ENCODE assay signal across 14 cellular contexts in the genomic region with DNA sequence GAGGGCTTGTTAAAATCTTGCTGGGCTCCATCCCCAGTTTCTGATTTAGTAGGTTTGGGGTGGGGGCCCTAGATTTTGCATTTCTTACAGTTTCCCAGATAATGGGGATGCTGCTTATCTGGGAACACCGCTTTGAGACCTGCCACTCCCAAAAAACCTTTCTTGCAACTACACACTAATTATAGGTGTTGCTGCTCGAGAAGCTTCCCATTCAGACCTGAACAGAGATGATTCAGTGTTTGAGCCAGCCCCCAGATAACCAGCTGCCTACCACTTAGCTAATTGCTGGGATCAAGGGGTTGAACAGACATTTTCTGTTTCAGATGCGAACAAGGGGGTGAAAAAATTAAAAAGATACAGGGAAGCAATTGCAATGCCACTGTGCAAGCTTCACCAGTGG.
DNase-seq lines count a peak whose midpoint lies in the region; TF ChIP-seq lines count a peak whose summit lies in the region.
"Had no signal": no experiment of that assay in that cellular context is flagged by ENCODE, and none has a peak within 500 bp of the region (broad histone marks: within the 10 kb centered on the region; RNA-seq: fewer than 3 reads in every experiment).

No MANE protein-coding gene starts in this region.

- H3K4me2 ChIP-seq in trophoblast cell (ENCODE audit: low read length): no peak overlapping the region
- no peak overlapping the region for H3K4me2 ChIP-seq in PC-9

- H3F3A ChIP-seq in PC-9 (ENCODE audit: insufficient read depth, low read depth): no peaks in the 10 kb centered on the region

- H3K14ac ChIP-seq in trophoblast cell (ENCODE audit: low read length): peak overlapping the region; percentile 95

- no peak overlapping the region for H3K27ac ChIP-seq in HEK293 (ENCODE audit: extremely low read depth, low read depth, low read length)
- H3K27ac ChIP-seq in trophoblast cell (ENCODE audit: low read depth, low read length): peak overlapping the region; percentile 79
- no peak overlapping the region for H3K27ac ChIP-seq in PC-9

- H3K4me3 ChIP-seq in HEK293 (ENCODE audit: low read depth, low read length): no peak overlapping the region
- H3K4me3 ChIP-seq in trophoblast cell (ENCODE audit: low read depth, low read length): no peak overlapping the region
- no peak overlapping the region for H3K4me3 ChIP-seq in PC-9
- H3K4me3 ChIP-seq: Peyer's patch had no signal

- H2BK12ac ChIP-seq in trophoblast cell (ENCODE audit: low read length): peak overlapping the region; percentile 97

- peak; percentile 16 for DNase-seq in COR-L47 (lab: John Stamatoyannopoulos, UW)
- DNase-seq in NCI-H748 (lab: John Stamatoyannopoulos, UW; ENCODE audit: unreplicated experiment): peak; percentile 72
- no peak for DNase-seq in trophoblast cell
- no peak for DNase-seq in KBM-7
- no peak for DNase-seq in SW480 (ENCODE audit: low spot score)
- no peak for DNase-seq in PC-9
- DNase-seq: ACHN; CD4-positive, alpha-beta T cell; GF-D8; NCI-H1930; NCI-H526; Peyer's patch; SHP77 had no signal

- TF ChIP-seq CTCF in HEK293 (tag by site-specific recombination; IDR thresholded peaks at IDR 0.05): no peak
- TF ChIP-seq CTCF in PC-9 (conservative IDR thresholded peaks at IDR 0.05): no peak

- H4K20me1 ChIP-seq in PC-9 (ENCODE audit: insufficient read depth): no peaks in the 10 kb centered on the region

- H3K4me1 ChIP-seq in HEK293 (ENCODE audit: control insufficient read depth, insufficient read depth, low read length) (peaks cover 4% of the 10 kb centered on the region), trophoblast cell (ENCODE audit: control insufficient read depth in 1 of 2, insufficient read depth in 2 of 2, low read length in 2 of 2) (peaks cover 12 to 23% of the 10 kb centered on the region in 2 experiments), PC-9 (replicated peaks; ENCODE audit: insufficient read depth) (peaks cover 17% of the 10 kb centered on the region)
- H3K4me1 ChIP-seq: Peyer's patch had no signal

- H4K8ac ChIP-seq in trophoblast cell (ENCODE audit: low read depth, low read length): peak overlapping the region; percentile 94

- H2AFZ ChIP-seq in trophoblast cell (ENCODE audit: insufficient read depth, low read length, poor library complexity) (no peak overlapping the region), PC-9 (no peak overlapping the region)

- no peak overlapping the region for H3K9ac ChIP-seq in trophoblast cell (ENCODE audit: low read length)

- no peaks in the 10 kb centered on the region for H3K36me3 ChIP-seq in HEK293 (ENCODE audit: control insufficient read depth in 2 of 2, insufficient read depth in 1 of 2, low read length in 2 of 2)
- H3K36me3 ChIP-seq in trophoblast cell (ENCODE audit: control insufficient read depth in 1 of 2, insufficient read depth in 2 of 2, low read length in 2 of 2): no peaks in the 10 kb centered on the region
- H3K36me3 ChIP-seq in PC-9 (ENCODE audit: low read depth): no peaks in the 10 kb centered on the region
- H3K36me3 ChIP-seq: Peyer's patch had no signal

- no peaks in the 10 kb centered on the region for H3K9me2 ChIP-seq in PC-9 (ENCODE audit: insufficient read depth)

- peak overlapping the region; percentile 100 for H2AK5ac ChIP-seq in trophoblast cell (ENCODE audit: low read length)

- H3K27me3 ChIP-seq in trophoblast cell (ENCODE audit: insufficient read depth, low read length): no peaks in the 10 kb centered on the region
- no peaks in the 10 kb centered on the region for H3K27me3 ChIP-seq in PC-9 (ENCODE audit: insufficient read depth, low read depth)
- H3K27me3 ChIP-seq: Peyer's patch had no signal

- H3K79me1 ChIP-seq in trophoblast cell (ENCODE audit: low read length): peaks cover 37% of the 10 kb centered on the region

- intact Hi-C loops in PC-9 (cut with micrococcal nuclease; ENCODE audit: unreplicated experiment): no loop called here

- BruUV-seq in PC-9 (replicated peaks; lab: Mats Ljungman, UMichigan): no TSS peak

- peak overlapping the region; percentile 97 for H4K91ac ChIP-seq in trophoblast cell (ENCODE audit: low read depth, low read length)

- H3K18ac ChIP-seq in trophoblast cell (ENCODE audit: low read length): peak overlapping the region; percentile 88

- POLR2A ChIA-PET in HEK293 (lab: Yijun Ruan, JAX) (no interaction called here), PC-9 (lab: Charles Lee; ENCODE audit: unreplicated experiment) (interaction anchor here (0.8 kb wide), 1 partner anchor 206 kb away, joined by 9 read pairs; no protein-coding TSS in a partner anchor)

- peaks cover 4% of the 10 kb centered on the region for H3K79me2 ChIP-seq in trophoblast cell (ENCODE audit: control insufficient read depth, insufficient read depth, low read length, poor library complexity)
- H3K79me2 ChIP-seq in PC-9 (ENCODE audit: low read depth): no peaks in the 10 kb centered on the region

- H3K4ac ChIP-seq in trophoblast cell (ENCODE audit: low read depth, low read length): peak overlapping the region; percentile 42

- peak overlapping the region; percentile 99 for H2BK120ac ChIP-seq in trophoblast cell (ENCODE audit: insufficient read depth, low read length, poor library complexity)

- no peak overlapping the region for H3K23ac ChIP-seq in trophoblast cell (ENCODE audit: low read length)

- CTCF ChIA-PET in HEK293 (lab: Yijun Ruan, JAX): interaction anchor here (0.5 kb wide), 1 partner anchor 454 kb away, joined by 3 read pairs; no protein-coding TSS in a partner anchor
- CTCF ChIA-PET in PC-9 (lab: Charles Lee): no interaction called here

- peak overlapping the region; percentile 70 for H4K12ac ChIP-seq in trophoblast cell (ENCODE audit: low read depth, low read length)

- H3K9me3 ChIP-seq in HEK293 (ENCODE audit: control insufficient read depth, insufficient read depth, low read depth, low read length): no peaks in the 10 kb centered on the region
- H3K9me3 ChIP-seq in trophoblast cell (ENCODE audit: insufficient read depth, low read depth, low read length): no peaks in the 10 kb centered on the region
- H3K9me3 ChIP-seq in PC-9 (ENCODE audit: insufficient read depth, low read depth): no peaks in the 10 kb centered on the region
- H3K9me3 ChIP-seq: Peyer's patch had no signal

- in situ Hi-C loops in KBM-7 (cut with MboI; ENCODE audit: low pct_unique_long_range_greater_than_20kb, low sequenced_read_pairs): no loop called here

- peak overlapping the region; percentile 96 for H2BK5ac ChIP-seq in trophoblast cell (ENCODE audit: low read depth, low read length, poor library complexity)

- WGBS in trophoblast cell (ENCODE audit: extremely low coverage, insufficient coverage, insufficient read length): no CpG with 5 or more reads among the region's 3 CpGs

TF ChIP-seq in HEK293, 187 proteins besides CTCF, POLR2A, EP300 and RAD21:
- peak; percentile 88 for TF ChIP-seq SP7 (tag by site-specific recombination; IDR thresholded peaks at IDR 0.05)
- TF ChIP-seq ZNF146 (tag by site-specific recombination; IDR thresholded peaks at IDR 0.05): no peak

Comparison
In these comparisons a context has a peak if more than half of its experiments do, and no peak if none do; other contexts are left out.
1. DNase-seq: peak in COR-L47 (single experiment) and NCI-H748 (single experiment); none in trophoblast cell (0 of 2), KBM-7 (single experiment), SW480 (single experiment) and PC-9 (0 of 2).